ENCODE assay signal across 9 cellular contexts in the genomic region with DNA sequence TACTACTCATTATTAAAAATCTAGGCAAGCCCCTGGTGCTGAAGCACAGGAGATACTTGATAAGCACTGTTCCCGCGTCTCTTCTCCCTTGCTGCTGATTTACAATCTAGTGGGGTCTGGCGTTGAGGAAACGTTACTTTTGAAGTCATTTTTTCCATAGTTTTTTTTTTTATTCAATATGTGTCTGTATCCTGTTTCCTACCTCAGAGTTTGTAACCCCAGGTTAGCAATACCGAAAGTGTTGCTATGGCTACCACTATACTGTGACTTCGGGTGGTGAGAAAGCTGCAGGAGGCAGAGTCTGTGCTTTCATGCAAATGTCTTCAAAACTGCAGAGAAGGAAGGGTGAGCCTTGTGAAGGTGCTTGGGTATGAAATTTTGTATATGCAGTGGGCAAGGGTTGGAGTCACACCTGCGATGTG.
DNase-seq lines count a peak whose midpoint lies in the region; ATAC-seq and TF ChIP-seq lines count a peak whose summit lies in the region.
"Had no signal": no experiment of that assay in that cellular context is flagged by ENCODE, and none has a peak within 500 bp of the region (broad histone marks: within the 10 kb centered on the region; RNA-seq: fewer than 3 reads in every experiment).

No MANE protein-coding gene starts in this region.

- ATAC-seq in GM18505 (IDR thresholded peaks at IDR 0.05; ENCODE audit: unreplicated experiment) (peak; percentile 99), GM19452 (IDR thresholded peaks at IDR 0.05; ENCODE audit: unreplicated experiment) (peak; percentile 95), HG03095 (IDR thresholded peaks at IDR 0.05; ENCODE audit: unreplicated experiment) (peak; percentile 97), psoas muscle (no peak)
- no peak for ATAC-seq in naive thymus-derived CD8-positive, alpha-beta T cell

- DNase-seq in activated T-helper 1 cell treated with anti-CD3 and anti-CD28 coated beads, Interleukin-12 subunit alpha, Interleukin-12 subunit beta, Interleukin-2, Interleukin-4 antibody, amounts not matched to agents 30 ng/mL and 10 ng/mL and 1 ng/mL, durations not matched to agents 14 hours and 24 hours and 36 hours (ENCODE audit: low spot score) = peak; percentile 40
- DNase-seq in naive thymus-derived CD8-positive, alpha-beta T cell = no peak
- DNase-seq in colonic mucosa = no peak
- DNase-seq in psoas muscle = no peak
- no peak for DNase-seq in KBM-7

- H3K36me3 ChIP-seq in colonic mucosa (no peaks in the 10 kb centered on the region), psoas muscle (ENCODE audit: insufficient read depth in 1 of 2, low read depth in 1 of 2) (no peaks in the 10 kb centered on the region)

- H3K9me3 ChIP-seq in colonic mucosa (no peaks in the 10 kb centered on the region), psoas muscle (no peaks in the 10 kb centered on the region)

- in situ Hi-C loops in KBM-7 (cut with MboI; ENCODE audit: low pct_unique_long_range_greater_than_20kb, low sequenced_read_pairs) = no loop called here

- H3K27ac ChIP-seq in colonic mucosa = no peak overlapping the region
- H3K27ac ChIP-seq in psoas muscle = no peak overlapping the region
- H3K27ac ChIP-seq: VCaP had no signal

- H3K27me3 Mint-ChIP-seq in activated T-helper 1 cell treated with anti-CD3 and anti-CD28 coated beads, Interleukin-12 subunit alpha, Interleukin-12 subunit beta, Interleukin-2, Interleukin-4 antibody, amounts not matched to agents 30 ng/mL and 10 ng/mL and 1 ng/mL, durations not matched to agents 14 hours and 24 hours and 36 hours (ENCODE audit: insufficient read depth) = peaks cover 2% of the 10 kb centered on the region
- no peaks in the 10 kb centered on the region for H3K27me3 Mint-ChIP-seq in naive thymus-derived CD8-positive, alpha-beta T cell

- no peaks in the 10 kb centered on the region for H3K27me3 ChIP-seq in colonic mucosa
- no peaks in the 10 kb centered on the region for H3K27me3 ChIP-seq in psoas muscle (ENCODE audit: insufficient read depth in 3 of 3, low read length in 2 of 3)

- no peaks in the 10 kb centered on the region for H3K9me3 Mint-ChIP-seq in activated T-helper 1 cell treated with anti-CD3 and anti-CD28 coated beads, Interleukin-12 subunit alpha, Interleukin-12 subunit beta, Interleukin-2, Interleukin-4 antibody, amounts not matched to agents 30 ng/mL and 10 ng/mL and 1 ng/mL, durations not matched to agents 14 hours and 24 hours and 36 hours
- peaks cover 0 to 2% (median 0%) of the 10 kb centered on the region in 9 donors for H3K9me3 Mint-ChIP-seq in naive thymus-derived CD8-positive, alpha-beta T cell

- peak overlapping the region; percentile 51 for H3K4me3 Mint-ChIP-seq in activated T-helper 1 cell treated with anti-CD3 and anti-CD28 coated beads, Interleukin-12 subunit alpha, Interleukin-12 subunit beta, Interleukin-2, Interleukin-4 antibody, amounts not matched to agents 30 ng/mL and 10 ng/mL and 1 ng/mL, durations not matched to agents 14 hours and 24 hours and 36 hours
- peak overlapping the region in 1 of 10 donors; percentile 40 for H3K4me3 Mint-ChIP-seq in naive thymus-derived CD8-positive, alpha-beta T cell

- POLR2A ChIA-PET in naive thymus-derived CD8-positive, alpha-beta T cell (lab: Charles Lee) = no interaction called here

- intact Hi-C loops in activated T-helper 1 cell treated with anti-CD3 and anti-CD28 coated beads, Interleukin-12 subunit alpha, Interleukin-12 subunit beta, Interleukin-2, Interleukin-4 antibody, amounts not matched to agents 30 ng/mL and 10 ng/mL and 1 ng/mL, durations not matched to agents 14 hours and 24 hours and 36 hours (cut with micrococcal nuclease) = no loop called here
- intact Hi-C loops in colonic mucosa (cut with DNase I) (no loop called here), psoas muscle (cut with DNase I) (no loop called here)

- peak overlapping the region; percentile 79 for H3K27ac Mint-ChIP-seq in activated T-helper 1 cell treated with anti-CD3 and anti-CD28 coated beads, Interleukin-12 subunit alpha, Interleukin-12 subunit beta, Interleukin-2, Interleukin-4 antibody, amounts not matched to agents 30 ng/mL and 10 ng/mL and 1 ng/mL, durations not matched to agents 14 hours and 24 hours and 36 hours
- no peak overlapping the region for H3K27ac Mint-ChIP-seq in naive thymus-derived CD8-positive, alpha-beta T cell

- no peak overlapping the region for H3K9ac ChIP-seq in colonic mucosa (ENCODE audit: low read depth in 2 of 2, low read length in 2 of 2)

- H3K36me3 Mint-ChIP-seq in activated T-helper 1 cell treated with anti-CD3 and anti-CD28 coated beads, Interleukin-12 subunit alpha, Interleukin-12 subunit beta, Interleukin-2, Interleukin-4 antibody, amounts not matched to agents 30 ng/mL and 10 ng/mL and 1 ng/mL, durations not matched to agents 14 hours and 24 hours and 36 hours (ENCODE audit: low read depth) = no peaks in the 10 kb centered on the region
- H3K36me3 Mint-ChIP-seq in naive thymus-derived CD8-positive, alpha-beta T cell = peaks cover 0 to 2% (median 0%) of the 10 kb centered on the region in 3 donors

- 64 to 67% (median 65%) methylated on average over 7 of the region's 7 CpGs for WGBS in psoas muscle, 3 donors

- TF ChIP-seq POLR2A in GM18505 (IDR thresholded peaks at IDR 0.05; ENCODE audit: borderline replicate concordance, extremely low read depth, insufficient read depth, insufficient read length) = no peak

- H3K4me1 ChIP-seq in colonic mucosa (no peaks in the 10 kb centered on the region), psoas muscle (no peaks in the 10 kb centered on the region)

- peaks cover 23% of the 10 kb centered on the region for H3K4me1 Mint-ChIP-seq in activated T-helper 1 cell treated with anti-CD3 and anti-CD28 coated beads, Interleukin-12 subunit alpha, Interleukin-12 subunit beta, Interleukin-2, Interleukin-4 antibody, amounts not matched to agents 30 ng/mL and 10 ng/mL and 1 ng/mL, durations not matched to agents 14 hours and 24 hours and 36 hours (ENCODE audit: low read depth)
- H3K4me1 Mint-ChIP-seq in naive thymus-derived CD8-positive, alpha-beta T cell = peaks cover 0 to 2% (median 0%) of the 10 kb centered on the region in 4 donors

- TF ChIP-seq CTCF in colonic mucosa (IDR thresholded peaks at IDR 0.05) (no peak), psoas muscle (IDR thresholded peaks at IDR 0.05) (no peak)

- H3K4me3 ChIP-seq in colonic mucosa (no peak overlapping the region), psoas muscle (no peak overlapping the region)

Comparison
In these comparisons a context has a peak if more than half of its experiments do, and no peak if none do; other contexts are left out.
1. ATAC-seq: peak in GM18505 (single experiment), GM19452 (single experiment) and HG03095 (single experiment); none in naive thymus-derived CD8-positive, alpha-beta T cell (0 of 2) and psoas muscle (0 of 4).